Comparison of ENCODE assay signal across 12 cellular contexts in genomic region chr15:51348688-51349087, GRCh38. TPM values are rescaled to one million over a fixed set of nuclear protein-coding genes. Genes with fewer than 3 reads are reported as not detected.
DNase-seq lines count a peak whose midpoint lies in the region; ATAC-seq and TF ChIP-seq lines count a peak whose summit lies in the region.
"Had no signal": no experiment of that assay in that cellular context is flagged by ENCODE, and none has a peak within 500 bp of the region (broad histone marks: within the 10 kb centered on the region; RNA-seq: fewer than 3 reads in every experiment).

No MANE protein-coding gene starts in this region.

- ATAC-seq in GM18520 (IDR thresholded peaks at IDR 0.05; ENCODE audit: unreplicated experiment) (peak; percentile 84), GM21576 (IDR thresholded peaks at IDR 0.05; ENCODE audit: unreplicated experiment) (peak; percentile 97), HG03439 (IDR thresholded peaks at IDR 0.05; ENCODE audit: unreplicated experiment) (peak; percentile 87)

- intact Hi-C loops in testis (cut with DNase I; ENCODE audit: low total_unique reads) = no loop called here

- DNase-seq in middle frontal gyrus (ENCODE audit: extremely low spot score, low spot score) (peak; percentile 52), HuH-7.5 (ENCODE audit: low spot score) (no peak), NCI-H446 (lab: John Stamatoyannopoulos, UW) (no peak), testis (no peak), HK-2 (ENCODE audit: unreplicated experiment) (no peak)
- DNase-seq: activated naive CD4-positive, alpha-beta T cell treated with anti-CD3 and anti-CD28 coated beads for 36 hours; EL had no signal

- H3K9me3 ChIP-seq in testis = no peaks in the 10 kb centered on the region

- no peak overlapping the region for H3K4me3 ChIP-seq in testis

- TF ChIP-seq POLR2A in testis (IDR thresholded peaks at IDR 0.05) = no peak

- 71 to 76% methylated on average over 5 of the region's 5 CpGs for WGBS in testis, 2 donors

- H3K4me1 ChIP-seq in testis = peaks cover 9% of the 10 kb centered on the region

- no peaks in the 10 kb centered on the region for H3K36me3 ChIP-seq in testis (ENCODE audit: low read depth, missing control alignments)
- H3K36me3 ChIP-seq: neutrophil had no signal

- no peak for TF ChIP-seq CTCF in testis (IDR thresholded peaks at IDR 0.05)

- no peaks in the 10 kb centered on the region for H3K27me3 ChIP-seq in testis
- H3K27me3 ChIP-seq: neutrophil had no signal

- H3K27ac ChIP-seq in testis = peak overlapping the region in 1 of 2 donors; percentile 17
- H3K27ac ChIP-seq: neutrophil had no signal

RNA-seq across cellular contexts. Expression of gene GLDN, which starts 7.2 kb away (rescaled TPM):
- 1 to 10 TPM in 1 of 2 donors, under 1 TPM in 1; 0.37 to 1.3 TPM for total RNA-seq in testis
- 0.61 TPM for polyA plus RNA-seq in testis (ENCODE audit: insufficient read depth, low read depth, low replicate concordance)
- total RNA-seq: activated naive CD4-positive, alpha-beta T cell treated with anti-CD3 and anti-CD28 coated beads for 36 hours had no signal

RNA-seq across cellular contexts. Expression of gene CYP19A1, which starts 10.3 kb away (rescaled TPM):
- total RNA-seq in testis = 1 to 10 TPM; 2.8 to 3.3 TPM
- polyA plus RNA-seq in testis (ENCODE audit: insufficient read depth, low read depth, low replicate concordance) = 29.0 TPM
- total RNA-seq: activated naive CD4-positive, alpha-beta T cell treated with anti-CD3 and anti-CD28 coated beads for 36 hours; fibroblast of villous mesenchyme had no signal
